ENCODE assay signal across 1 cellular context in the genomic region with DNA sequence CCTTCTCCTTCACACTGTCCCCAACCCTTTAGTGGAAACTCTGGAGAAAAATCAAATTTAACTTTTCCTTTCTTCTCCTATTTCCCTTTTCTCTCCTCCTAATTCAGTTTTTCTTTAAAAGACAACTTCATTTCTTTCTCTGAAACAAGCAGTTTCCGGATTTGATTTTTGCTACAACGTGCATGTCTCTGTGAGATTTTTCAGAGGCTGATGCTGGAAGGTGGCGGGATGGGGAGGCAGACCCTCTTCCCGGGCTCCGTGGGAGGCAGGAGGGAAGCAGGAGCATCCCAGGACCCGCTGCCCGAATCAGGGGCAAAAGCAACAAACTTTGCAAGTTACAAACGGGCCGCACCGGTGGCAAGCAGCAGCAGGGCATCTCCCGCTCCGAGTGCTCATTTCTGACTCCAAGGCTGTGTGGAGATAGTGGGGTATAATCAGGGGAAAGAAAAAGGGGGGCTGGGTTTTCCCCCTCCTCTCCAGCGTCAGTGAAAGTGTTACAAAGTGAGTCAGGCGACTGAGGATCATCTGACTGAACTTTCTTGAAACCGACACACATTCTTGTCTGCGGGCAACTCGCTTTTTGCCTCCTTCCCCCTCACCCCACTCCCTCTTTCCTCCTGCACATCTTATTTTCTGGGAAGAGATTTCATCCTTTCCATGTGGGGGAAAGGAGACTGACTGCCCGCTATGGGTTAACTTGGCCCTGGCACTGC.
TF ChIP-seq lines count a peak whose summit lies in the region.

No MANE protein-coding gene starts in this region.

TF ChIP-seq in K562, 482 proteins besides CTCF, POLR2A, EP300 and RAD21 (continued from another document):
- TF ChIP-seq, protein P1, sequence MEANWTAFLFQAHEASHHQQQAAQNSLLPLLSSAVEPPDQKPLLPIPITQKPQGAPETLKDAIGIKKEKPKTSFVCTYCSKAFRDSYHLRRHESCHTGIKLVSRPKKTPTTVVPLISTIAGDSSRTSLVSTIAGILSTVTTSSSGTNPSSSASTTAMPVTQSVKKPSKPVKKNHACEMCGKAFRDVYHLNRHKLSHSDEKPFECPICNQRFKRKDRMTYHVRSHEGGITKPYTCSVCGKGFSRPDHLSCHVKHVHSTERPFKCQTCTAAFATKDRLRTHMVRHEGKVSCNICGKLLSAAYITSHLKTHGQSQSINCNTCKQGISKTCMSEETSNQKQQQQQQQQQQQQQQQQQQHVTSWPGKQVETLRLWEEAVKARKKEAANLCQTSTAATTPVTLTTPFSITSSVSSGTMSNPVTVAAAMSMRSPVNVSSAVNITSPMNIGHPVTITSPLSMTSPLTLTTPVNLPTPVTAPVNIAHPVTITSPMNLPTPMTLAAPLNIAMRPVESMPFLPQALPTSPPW (CRISPR knock-in tag; IDR thresholded peaks at IDR 0.05), result peak; percentile 38; the same call in 1 of the 2 replicates
- TF ChIP-seq, protein P2, sequence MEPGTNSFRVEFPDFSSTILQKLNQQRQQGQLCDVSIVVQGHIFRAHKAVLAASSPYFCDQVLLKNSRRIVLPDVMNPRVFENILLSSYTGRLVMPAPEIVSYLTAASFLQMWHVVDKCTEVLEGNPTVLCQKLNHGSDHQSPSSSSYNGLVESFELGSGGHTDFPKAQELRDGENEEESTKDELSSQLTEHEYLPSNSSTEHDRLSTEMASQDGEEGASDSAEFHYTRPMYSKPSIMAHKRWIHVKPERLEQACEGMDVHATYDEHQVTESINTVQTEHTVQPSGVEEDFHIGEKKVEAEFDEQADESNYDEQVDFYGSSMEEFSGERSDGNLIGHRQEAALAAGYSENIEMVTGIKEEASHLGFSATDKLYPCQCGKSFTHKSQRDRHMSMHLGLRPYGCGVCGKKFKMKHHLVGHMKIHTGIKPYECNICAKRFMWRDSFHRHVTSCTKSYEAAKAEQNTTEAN (CRISPR knock-in tag; IDR thresholded peaks at IDR 0.05), result no peak
- TF ChIP-seq TRIM24 (IDR thresholded peaks at IDR 0.05), result no peak
- TF ChIP-seq, protein P3, sequence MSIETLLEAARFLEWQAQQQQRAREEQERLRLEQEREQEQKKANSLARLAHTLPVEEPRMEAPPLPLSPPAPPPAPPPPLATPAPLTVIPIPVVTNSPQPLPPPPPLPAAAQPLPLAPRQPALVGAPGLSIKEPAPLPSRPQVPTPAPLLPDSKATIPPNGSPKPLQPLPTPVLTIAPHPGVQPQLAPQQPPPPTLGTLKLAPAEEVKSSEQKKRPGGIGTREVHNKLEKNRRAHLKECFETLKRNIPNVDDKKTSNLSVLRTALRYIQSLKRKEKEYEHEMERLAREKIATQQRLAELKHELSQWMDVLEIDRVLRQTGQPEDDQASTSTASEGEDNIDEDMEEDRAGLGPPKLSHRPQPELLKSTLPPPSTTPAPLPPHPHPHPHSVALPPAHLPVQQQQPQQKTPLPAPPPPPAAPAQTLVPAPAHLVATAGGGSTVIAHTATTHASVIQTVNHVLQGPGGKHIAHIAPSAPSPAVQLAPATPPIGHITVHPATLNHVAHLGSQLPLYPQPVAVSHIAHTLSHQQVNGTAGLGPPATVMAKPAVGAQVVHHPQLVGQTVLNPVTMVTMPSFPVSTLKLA (conservative IDR thresholded peaks at IDR 0.05), result no peak
- 0 out of 2 replicates have a peak, but pooled peaks have one; percentile 4 for TF ChIP-seq E2F3 (CRISPR knock-in tag; IDR thresholded peaks at IDR 0.05)
- TF ChIP-seq SMAD4 (CRISPR knock-in tag; conservative IDR thresholded peaks at IDR 0.05), result 0 out of 2 replicates have a peak, but pooled peaks have one; percentile 51
- TF ChIP-seq KHSRP (IDR thresholded peaks at IDR 0.05), result no peak
- peak; percentile 67 for TF ChIP-seq POLR2G (IDR thresholded peaks at IDR 0.05; ENCODE audit: low read depth, low read length)
- TF ChIP-seq, protein P4, sequence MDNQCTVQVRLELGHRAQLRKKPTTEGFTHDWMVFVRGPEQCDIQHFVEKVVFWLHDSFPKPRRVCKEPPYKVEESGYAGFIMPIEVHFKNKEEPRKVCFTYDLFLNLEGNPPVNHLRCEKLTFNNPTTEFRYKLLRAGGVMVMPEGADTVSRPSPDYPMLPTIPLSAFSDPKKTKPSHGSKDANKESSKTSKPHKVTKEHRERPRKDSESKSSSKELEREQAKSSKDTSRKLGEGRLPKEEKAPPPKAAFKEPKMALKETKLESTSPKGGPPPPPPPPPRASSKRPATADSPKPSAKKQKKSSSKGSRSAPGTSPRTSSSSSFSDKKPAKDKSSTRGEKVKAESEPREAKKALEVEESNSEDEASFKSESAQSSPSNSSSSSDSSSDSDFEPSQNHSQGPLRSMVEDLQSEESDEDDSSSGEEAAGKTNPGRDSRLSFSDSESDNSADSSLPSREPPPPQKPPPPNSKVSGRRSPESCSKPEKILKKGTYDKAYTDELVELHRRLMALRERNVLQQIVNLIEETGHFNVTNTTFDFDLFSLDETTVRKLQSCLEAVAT (IDR thresholded peaks at IDR 0.05), result peak in 1 of 2 experiments; percentile 14; a peak in 1 of 4 replicates
- TF ChIP-seq FOS (IDR thresholded peaks at IDR 0.05; ENCODE audit: extremely low read depth, insufficient read length), result no peak
- TF ChIP-seq SNRNP70 (optimal IDR thresholded peaks at IDR 0.05; ENCODE audit: low read depth, low read length), result no peak
- TF ChIP-seq POLR2AphosphoS5 (IDR thresholded peaks at IDR 0.05; ENCODE audit: control insufficient read depth, insufficient read depth, low read depth, low read length), result peak; percentile 46; the same call in 1 of the 2 replicates
- peak; percentile 30 for TF ChIP-seq POLR2B (IDR thresholded peaks at IDR 0.05; ENCODE audit: low read depth, partially characterized antibody)
- TF ChIP-seq SMARCA4 (IDR thresholded peaks at IDR 0.05), result no peak
- TF ChIP-seq RBFOX2 (IDR thresholded peaks at IDR 0.05; ENCODE audit: low read depth, low read length), result peak; percentile 74
